38 cellular contexts compared by ENCODE assay signal in the genomic region with DNA sequence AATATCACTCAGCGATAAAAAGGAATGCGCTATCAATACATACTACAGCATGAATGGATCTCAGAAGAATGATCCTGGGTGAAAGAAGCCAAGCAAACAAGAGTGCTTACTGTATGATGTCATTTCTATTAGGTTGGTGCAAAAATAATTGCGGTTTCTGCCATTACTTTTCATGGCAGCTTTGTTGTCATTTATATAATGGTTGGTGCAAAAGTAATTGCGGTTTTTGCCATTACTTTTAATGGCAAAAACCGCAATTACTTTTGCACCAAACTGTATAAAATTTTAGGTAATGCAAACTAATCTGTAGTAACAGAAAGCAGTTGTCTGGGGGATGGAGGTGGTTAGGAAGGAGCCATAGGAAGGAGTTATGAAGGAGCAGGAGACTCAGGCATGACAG.
"Had no signal": no experiment of that assay in that cellular context is flagged by ENCODE, and none has a peak within 500 bp of the region (broad histone marks: within the 10 kb centered on the region; RNA-seq: fewer than 3 reads in every experiment).

No MANE protein-coding gene starts in this region.

- H3K4me3 ChIP-seq: ascending aorta, PC-9 had no signal

- H3K4me3 Mint-ChIP-seq: activated CD4-positive, alpha-beta memory T cell treated with anti-CD3 and anti-CD28 coated beads, Interleukin-2, amount 10 ng/mL, durations not matched to agents 7 days and 5 days; activated CD8-positive, alpha-beta memory T cell treated with anti-CD3 and anti-CD28 coated beads, Interleukin-2, amount 10 ng/mL, durations not matched to agents 7 days and 5 days; activated naive CD8-positive, alpha-beta T cell treated with anti-CD3 and anti-CD28 coated beads for 36 hours; activated T-cell treated with anti-CD3 and anti-CD28 coated beads, Interleukin-2, amount 50 U/mL, for 72 hours; activated T-helper 17 cell treated with anti-CD3 and anti-CD28 coated beads, Interleukin-2, amount 50 U/mL, for 72 hours had no signal

- H3K36me3 ChIP-seq: ascending aorta had no signal

- H3K36me3 Mint-ChIP-seq: activated CD8-positive, alpha-beta memory T cell treated with anti-CD3 and anti-CD28 coated beads, Interleukin-2, amount 10 ng/mL, durations not matched to agents 7 days and 5 days; activated naive CD8-positive, alpha-beta T cell treated with anti-CD3 and anti-CD28 coated beads for 36 hours; brain had no signal

- H3K4me1 ChIP-seq: ascending aorta had no signal

- H3K9me3 Mint-ChIP-seq: activated CD4-positive, alpha-beta memory T cell treated with anti-CD3 and anti-CD28 coated beads, Interleukin-2, amount 10 ng/mL, durations not matched to agents 7 days and 5 days; activated T-helper 17 cell treated with anti-CD3 and anti-CD28 coated beads, Interleukin-2, amount 50 U/mL, for 72 hours had no signal

- DNase-seq: activated CD4-positive, alpha-beta memory T cell treated with anti-CD3 and anti-CD28 coated beads, Interleukin-2, amount 10 ng/mL, durations not matched to agents 7 days and 5 days; activated CD4-positive, alpha-beta T cell treated with anti-CD3 and anti-CD28 coated beads for 1 hour; activated CD4-positive, alpha-beta T cell treated with anti-CD3 and anti-CD28 coated beads for 48 hours; activated CD4-positive, CD25-positive, alpha-beta regulatory T cell; activated CD8-positive, alpha-beta memory T cell treated with anti-CD3 and anti-CD28 coated beads for 24 hours; activated CD8-positive, alpha-beta memory T cell treated with anti-CD3 and anti-CD28 coated beads, Interleukin-2, amount 10 ng/mL, durations not matched to agents 7 days and 5 days; activated CD8-positive, alpha-beta memory T cell treated with anti-CD3 and anti-CD28 coated beads, Interleukin-2, amount 50 U/mL, for 48 hours; activated effector memory CD4-positive, alpha-beta T cell treated with anti-CD3 and anti-CD28 coated beads, Interleukin-2, amount 50 U/mL, for 16 hours; activated naive CD4-positive, alpha-beta T cell; activated naive CD4-positive, alpha-beta T cell treated with anti-CD3 and anti-CD28 coated beads, Interleukin-2, amount 50 U/mL, for 16 hours; activated T-cell treated with anti-CD3 and anti-CD28 coated beads, Interleukin-2, amount 50 U/mL, for 72 hours; amygdala; central memory CD4-positive, alpha-beta T cell; NCI-H1048; NCI-H1105 treated with DMSO at 0.1 percent for 48 hours; NCI-H1436; NCI-H1694; NCI-H1930; NCI-H2107; NCI-H2171; NCI-H510A; NCI-H526; NCI-H774; PC-9; SW 1271; T-helper 1 cell; T-helper 2 cell; T-helper 9 cell had no signal

- H3K4me1 Mint-ChIP-seq: activated CD4-positive, alpha-beta memory T cell treated with anti-CD3 and anti-CD28 coated beads, Interleukin-2, amount 10 ng/mL, durations not matched to agents 7 days and 5 days; activated CD8-positive, alpha-beta memory T cell treated with anti-CD3 and anti-CD28 coated beads, Interleukin-2, amount 10 ng/mL, durations not matched to agents 7 days and 5 days; activated T-helper 17 cell treated with anti-CD3 and anti-CD28 coated beads, Interleukin-2, amount 50 U/mL, for 72 hours had no signal

- H3K27ac Mint-ChIP-seq: activated CD4-positive, alpha-beta memory T cell treated with anti-CD3 and anti-CD28 coated beads, Interleukin-2, amount 10 ng/mL, durations not matched to agents 7 days and 5 days; activated CD8-positive, alpha-beta memory T cell treated with anti-CD3 and anti-CD28 coated beads, Interleukin-2, amount 10 ng/mL, durations not matched to agents 7 days and 5 days; activated naive CD8-positive, alpha-beta T cell treated with anti-CD3 and anti-CD28 coated beads for 36 hours; activated T-cell treated with anti-CD3 and anti-CD28 coated beads, Interleukin-2, amount 50 U/mL, for 72 hours; activated T-helper 17 cell treated with anti-CD3 and anti-CD28 coated beads, Interleukin-2, amount 50 U/mL, for 72 hours had no signal

- H3K4me2 ChIP-seq: PC-9 had no signal

- FAIRE-seq: bronchial epithelial cell, colon, RCC 7860 had no signal

- ATAC-seq: activated CD8-positive, alpha-beta memory T cell treated with anti-CD3 and anti-CD28 coated beads, Interleukin-2, amount 10 ng/mL, durations not matched to agents 7 days and 5 days; activated T-cell treated with anti-CD3 and anti-CD28 coated beads, Interleukin-2, amount 50 U/mL, for 72 hours; Right ventricle myocardium inferior had no signal

- H3K27me3 ChIP-seq: ascending aorta had no signal

- H2AFZ ChIP-seq: PC-9 had no signal

- H3K9me3 ChIP-seq: ascending aorta had no signal

- H3K27ac ChIP-seq: ascending aorta, PC-9, RWPE1, VCaP had no signal
